ENCODE assay signal across 1 cellular context in the genomic region with DNA sequence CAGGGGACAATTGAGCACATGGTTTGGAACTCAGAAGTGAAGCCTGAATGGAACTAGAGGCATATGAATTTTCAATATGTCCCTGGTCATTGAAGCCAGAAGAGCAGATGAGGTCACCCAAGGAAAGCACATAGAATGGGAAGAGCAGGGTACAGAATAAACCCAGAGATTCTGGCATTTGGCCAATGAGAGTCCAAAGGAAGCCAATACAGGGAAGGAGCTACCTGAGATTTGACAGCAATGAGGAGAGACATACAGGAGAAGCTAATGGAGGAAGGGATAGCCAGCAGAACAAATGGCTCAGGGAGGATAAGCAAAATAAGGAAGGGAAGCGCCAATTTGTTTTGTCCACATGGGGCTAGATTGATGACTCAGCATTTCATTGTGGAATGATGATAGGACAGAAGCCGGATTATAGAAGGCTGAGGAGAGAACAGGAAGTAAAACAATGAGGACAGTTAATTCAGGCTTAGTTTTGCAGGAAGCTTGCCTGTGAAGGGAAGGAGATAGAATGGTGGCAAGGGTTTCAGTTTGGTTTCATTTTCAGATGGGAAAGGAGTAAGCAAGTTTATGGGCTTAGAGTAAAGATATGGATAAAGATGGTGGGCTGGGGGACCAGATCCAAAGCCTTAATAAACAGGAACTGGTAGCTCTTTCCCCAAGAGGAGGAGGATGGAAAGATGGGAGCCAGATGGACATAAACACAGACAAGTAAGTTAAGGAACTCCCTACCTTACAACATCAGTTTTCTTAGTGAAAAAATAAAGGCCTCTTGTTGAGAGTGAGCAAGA.
A peak's percentile ranks its signal among the peaks of the same experiment; 100 is the strongest.
TF ChIP-seq lines count a peak whose summit lies in the region.

No MANE protein-coding gene starts in this region.

TF ChIP-seq in HepG2, 621 proteins besides CTCF, POLR2A, EP300 and RAD21 (continued from another document and continues in another):
- TF ChIP-seq, protein P1, sequence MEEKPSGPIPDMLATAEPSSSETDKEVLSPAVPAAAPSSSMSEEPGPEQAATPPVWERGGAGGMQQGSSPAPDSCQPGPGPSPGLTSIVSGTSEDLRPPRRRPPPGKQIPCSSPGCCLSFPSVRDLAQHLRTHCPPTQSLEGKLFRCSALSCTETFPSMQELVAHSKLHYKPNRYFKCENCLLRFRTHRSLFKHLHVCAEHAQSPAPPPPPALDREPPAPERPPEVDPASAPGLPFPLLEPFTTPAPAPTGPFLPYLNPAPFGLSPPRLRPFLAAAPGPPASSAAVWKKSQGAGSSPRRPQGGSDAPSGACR (CRISPR knock-in tag; IDR thresholded peaks at IDR 0.05): 0 out of 2 replicates have a peak, but pooled peaks have one; percentile 36
- 0 out of 2 replicates have a peak, but pooled peaks have one; percentile 10 for TF ChIP-seq HDAC2 (CRISPR knock-in tag; IDR thresholded peaks at IDR 0.05)
- peak; percentile 29; the same call in 1 of the 2 replicates for TF ChIP-seq NFRKB (IDR thresholded peaks at IDR 0.05)
- TF ChIP-seq, protein P2, sequence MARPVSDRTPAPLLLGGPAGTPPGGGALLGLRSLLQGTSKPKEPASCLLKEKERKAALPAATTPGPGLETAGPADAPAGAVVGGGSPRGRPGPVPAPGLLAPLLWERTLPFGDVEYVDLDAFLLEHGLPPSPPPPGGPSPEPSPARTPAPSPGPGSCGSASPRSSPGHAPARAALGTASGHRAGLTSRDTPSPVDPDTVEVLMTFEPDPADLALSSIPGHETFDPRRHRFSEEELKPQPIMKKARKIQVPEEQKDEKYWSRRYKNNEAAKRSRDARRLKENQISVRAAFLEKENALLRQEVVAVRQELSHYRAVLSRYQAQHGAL (CRISPR knock-in tag; IDR thresholded peaks at IDR 0.05; ENCODE audit: not compliant biosample characterization): no peak
- TF ChIP-seq NAIF1 (CRISPR knock-in tag; IDR thresholded peaks at IDR 0.05; ENCODE audit: borderline replicate concordance): no peak
- peak; percentile 53; the same call in 1 of the 2 replicates for TF ChIP-seq ZNF12 (CRISPR knock-in tag; IDR thresholded peaks at IDR 0.05)
- no peak for TF ChIP-seq ZNF556 (CRISPR knock-in tag; IDR thresholded peaks at IDR 0.05; ENCODE audit: borderline replicate concordance)
- no peak for TF ChIP-seq RXRA (CRISPR knock-in tag; IDR thresholded peaks at IDR 0.05)
- no peak for TF ChIP-seq ISL2 (CRISPR knock-in tag; IDR thresholded peaks at IDR 0.05)
- TF ChIP-seq, protein P3, sequence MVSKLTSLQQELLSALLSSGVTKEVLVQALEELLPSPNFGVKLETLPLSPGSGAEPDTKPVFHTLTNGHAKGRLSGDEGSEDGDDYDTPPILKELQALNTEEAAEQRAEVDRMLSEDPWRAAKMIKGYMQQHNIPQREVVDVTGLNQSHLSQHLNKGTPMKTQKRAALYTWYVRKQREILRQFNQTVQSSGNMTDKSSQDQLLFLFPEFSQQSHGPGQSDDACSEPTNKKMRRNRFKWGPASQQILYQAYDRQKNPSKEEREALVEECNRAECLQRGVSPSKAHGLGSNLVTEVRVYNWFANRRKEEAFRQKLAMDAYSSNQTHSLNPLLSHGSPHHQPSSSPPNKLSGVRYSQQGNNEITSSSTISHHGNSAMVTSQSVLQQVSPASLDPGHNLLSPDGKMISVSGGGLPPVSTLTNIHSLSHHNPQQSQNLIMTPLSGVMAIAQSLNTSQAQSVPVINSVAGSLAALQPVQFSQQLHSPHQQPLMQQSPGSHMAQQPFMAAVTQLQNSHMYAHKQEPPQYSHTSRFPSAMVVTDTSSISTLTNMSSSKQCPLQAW (CRISPR knock-in tag; IDR thresholded peaks at IDR 0.05): no peak; the same call in 1 of the 2 replicates
- TF ChIP-seq PCBP2 (optimal IDR thresholded peaks at IDR 0.05; ENCODE audit: low read depth, low read length, poor library complexity, severe bottlenecking): no peak
- TF ChIP-seq BHLHE40 (IDR thresholded peaks at IDR 0.05; ENCODE audit: low read length): no peak
- TF ChIP-seq, protein P4, sequence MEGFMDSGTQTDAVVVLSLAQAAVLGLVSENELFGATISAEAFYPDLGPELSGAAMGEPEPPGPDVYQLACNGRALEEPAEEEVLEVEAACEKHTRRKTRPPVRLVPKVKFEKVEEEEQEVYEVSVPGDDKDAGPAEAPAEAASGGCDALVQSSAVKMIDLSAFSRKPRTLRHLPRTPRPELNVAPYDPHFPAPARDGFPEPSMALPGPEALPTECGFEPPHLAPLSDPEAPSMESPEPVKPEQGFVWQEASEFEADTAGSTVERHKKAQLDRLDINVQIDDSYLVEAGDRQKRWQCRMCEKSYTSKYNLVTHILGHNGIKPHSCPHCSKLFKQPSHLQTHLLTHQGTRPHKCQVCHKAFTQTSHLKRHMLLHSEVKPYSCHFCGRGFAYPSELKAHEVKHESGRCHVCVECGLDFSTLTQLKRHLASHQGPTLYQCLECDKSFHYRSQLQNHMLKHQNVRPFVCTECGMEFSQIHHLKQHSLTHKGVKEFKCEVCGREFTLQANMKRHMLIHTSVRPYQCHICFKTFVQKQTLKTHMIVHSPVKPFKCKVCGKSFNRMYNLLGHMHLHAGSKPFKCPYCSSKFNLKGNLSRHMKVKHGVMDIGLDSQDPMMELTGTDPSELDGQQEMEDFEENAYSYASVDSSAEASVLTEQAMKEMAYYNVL (CRISPR knock-in tag; IDR thresholded peaks at IDR 0.05; ENCODE audit: borderline replicate concordance): no peak
- TF ChIP-seq, protein P5, sequence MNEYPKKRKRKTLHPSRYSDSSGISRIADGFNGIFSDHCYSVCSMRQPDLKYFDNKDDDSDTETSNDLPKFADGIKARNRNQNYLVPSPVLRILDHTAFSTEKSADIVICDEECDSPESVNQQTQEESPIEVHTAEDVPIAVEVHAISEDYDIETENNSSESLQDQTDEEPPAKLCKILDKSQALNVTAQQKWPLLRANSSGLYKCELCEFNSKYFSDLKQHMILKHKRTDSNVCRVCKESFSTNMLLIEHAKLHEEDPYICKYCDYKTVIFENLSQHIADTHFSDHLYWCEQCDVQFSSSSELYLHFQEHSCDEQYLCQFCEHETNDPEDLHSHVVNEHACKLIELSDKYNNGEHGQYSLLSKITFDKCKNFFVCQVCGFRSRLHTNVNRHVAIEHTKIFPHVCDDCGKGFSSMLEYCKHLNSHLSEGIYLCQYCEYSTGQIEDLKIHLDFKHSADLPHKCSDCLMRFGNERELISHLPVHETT (CRISPR knock-in tag; conservative IDR thresholded peaks at IDR 0.05): 0 out of 2 replicates have a peak, but pooled peaks have one; percentile 11
- TF ChIP-seq, protein P6, sequence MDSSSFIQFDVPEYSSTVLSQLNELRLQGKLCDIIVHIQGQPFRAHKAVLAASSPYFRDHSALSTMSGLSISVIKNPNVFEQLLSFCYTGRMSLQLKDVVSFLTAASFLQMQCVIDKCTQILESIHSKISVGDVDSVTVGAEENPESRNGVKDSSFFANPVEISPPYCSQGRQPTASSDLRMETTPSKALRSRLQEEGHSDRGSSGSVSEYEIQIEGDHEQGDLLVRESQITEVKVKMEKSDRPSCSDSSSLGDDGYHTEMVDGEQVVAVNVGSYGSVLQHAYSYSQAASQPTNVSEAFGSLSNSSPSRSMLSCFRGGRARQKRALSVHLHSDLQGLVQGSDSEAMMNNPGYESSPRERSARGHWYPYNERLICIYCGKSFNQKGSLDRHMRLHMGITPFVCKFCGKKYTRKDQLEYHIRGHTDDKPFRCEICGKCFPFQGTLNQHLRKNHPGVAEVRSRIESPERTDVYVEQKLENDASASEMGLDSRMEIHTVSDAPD (CRISPR knock-in tag; IDR thresholded peaks at IDR 0.05): no peak
- TF ChIP-seq ELF3 (CRISPR knock-in tag; IDR thresholded peaks at IDR 0.05): 0 out of 2 replicates have a peak, but pooled peaks have one; percentile 16
- 0 out of 2 replicates have a peak, but pooled peaks have one; percentile 25 for TF ChIP-seq DNMT1 (CRISPR knock-in tag; IDR thresholded peaks at IDR 0.05)
- TF ChIP-seq GABPB1 (CRISPR knock-in tag; IDR thresholded peaks at IDR 0.05): no peak
- TF ChIP-seq GPN1 (CRISPR knock-in tag; IDR thresholded peaks at IDR 0.05; ENCODE audit: borderline replicate concordance): no peak
- TF ChIP-seq NFE2 (CRISPR knock-in tag; IDR thresholded peaks at IDR 0.05): 0 out of 2 replicates have a peak, but pooled peaks have one; percentile 39
- TF ChIP-seq ZC3H13 (CRISPR knock-in tag; IDR thresholded peaks at IDR 0.05): no peak
- 0 out of 2 replicates have a peak, but pooled peaks have one; percentile 24 for TF ChIP-seq ZNF205 (CRISPR knock-in tag; IDR thresholded peaks at IDR 0.05)
- TF ChIP-seq ATF7 (IDR thresholded peaks at IDR 0.05): peak; percentile 14; the same call in 1 of the 2 replicates
- TF ChIP-seq ATF7 (CRISPR knock-in tag; IDR thresholded peaks at IDR 0.05): no peak
- TF ChIP-seq, protein P7, sequence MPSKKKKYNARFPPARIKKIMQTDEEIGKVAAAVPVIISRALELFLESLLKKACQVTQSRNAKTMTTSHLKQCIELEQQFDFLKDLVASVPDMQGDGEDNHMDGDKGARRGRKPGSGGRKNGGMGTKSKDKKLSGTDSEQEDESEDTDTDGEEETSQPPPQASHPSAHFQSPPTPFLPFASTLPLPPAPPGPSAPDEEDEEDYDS (CRISPR knock-in tag; IDR thresholded peaks at IDR 0.05): no peak
- TF ChIP-seq ZNF34 (CRISPR knock-in tag; IDR thresholded peaks at IDR 0.05; ENCODE audit: borderline replicate concordance): no peak
- no peak for TF ChIP-seq MXD4 (CRISPR knock-in tag; IDR thresholded peaks at IDR 0.05)
- TF ChIP-seq ZNF841 (CRISPR knock-in tag; IDR thresholded peaks at IDR 0.05; ENCODE audit: borderline replicate concordance): no peak
- TF ChIP-seq KLF16 (CRISPR knock-in tag; IDR thresholded peaks at IDR 0.05): no peak
- TF ChIP-seq ZNF678 (CRISPR knock-in tag; IDR thresholded peaks at IDR 0.05): no peak
- TF ChIP-seq SAP130 (CRISPR knock-in tag; IDR thresholded peaks at IDR 0.05; ENCODE audit: low read depth): peak; percentile 35; the same call in 1 of the 2 replicates
- TF ChIP-seq, protein P8, sequence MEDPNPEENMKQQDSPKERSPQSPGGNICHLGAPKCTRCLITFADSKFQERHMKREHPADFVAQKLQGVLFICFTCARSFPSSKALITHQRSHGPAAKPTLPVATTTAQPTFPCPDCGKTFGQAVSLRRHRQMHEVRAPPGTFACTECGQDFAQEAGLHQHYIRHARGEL (CRISPR knock-in tag; IDR thresholded peaks at IDR 0.05): no peak
- TF ChIP-seq RFX5 (IDR thresholded peaks at IDR 0.05; ENCODE audit: low read depth, low read length): peak; percentile 29; the same call in 1 of the 2 replicates
- TF ChIP-seq ETV6 (CRISPR knock-in tag; conservative IDR thresholded peaks at IDR 0.05): no peak
- peak; percentile 96 for TF ChIP-seq MAFG (CRISPR knock-in tag; IDR thresholded peaks at IDR 0.05)
- TF ChIP-seq NFE2L2 (IDR thresholded peaks at IDR 0.05; ENCODE audit: low read length): peak; percentile 96
- 0 out of 2 replicates have a peak, but pooled peaks have one; percentile 28 for TF ChIP-seq U2AF2 (IDR thresholded peaks at IDR 0.05; ENCODE audit: low read depth, low read length)
- no peak for TF ChIP-seq JUND (CRISPR knock-in tag; IDR thresholded peaks at IDR 0.05)
- TF ChIP-seq JUNB (CRISPR knock-in tag; IDR thresholded peaks at IDR 0.05; ENCODE audit: borderline replicate concordance): peak; percentile 41; the same call in 1 of the 2 replicates
- peak; percentile 10; the same call in 1 of the 2 replicates for TF ChIP-seq THAP11 (CRISPR knock-in tag; IDR thresholded peaks at IDR 0.05)
- TF ChIP-seq, protein P9, sequence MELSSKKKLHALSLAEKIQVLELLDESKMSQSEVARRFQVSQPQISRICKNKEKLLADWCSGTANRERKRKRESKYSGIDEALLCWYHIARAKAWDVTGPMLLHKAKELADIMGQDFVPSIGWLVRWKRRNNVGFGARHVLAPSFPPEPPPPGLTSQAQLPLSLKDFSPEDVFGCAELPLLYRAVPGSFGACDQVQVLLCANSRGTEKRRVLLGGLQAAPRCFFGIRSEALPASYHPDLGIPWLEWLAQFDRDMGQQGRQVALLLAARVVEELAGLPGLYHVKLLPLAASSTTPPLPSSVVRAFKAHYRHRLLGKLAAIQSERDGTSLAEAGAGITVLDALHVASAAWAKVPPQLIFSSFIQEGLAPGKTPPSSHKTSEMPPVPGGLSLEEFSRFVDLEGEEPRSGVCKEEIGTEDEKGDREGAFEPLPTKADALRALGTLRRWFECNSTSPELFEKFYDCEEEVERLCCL (CRISPR knock-in tag; IDR thresholded peaks at IDR 0.05; ENCODE audit: borderline replicate concordance): no peak
- 0 out of 2 replicates have a peak, but pooled peaks have one; percentile 3 for TF ChIP-seq BCL6 (CRISPR knock-in tag; IDR thresholded peaks at IDR 0.05)
